8 cellular contexts compared by ENCODE assay signal in genomic region chr12:21989819-21990412, GRCh38. TPM values are rescaled to one million over a fixed set of nuclear protein-coding genes. Genes with fewer than 3 reads are reported as not detected.
DNase-seq lines count a peak whose midpoint lies in the region; ATAC-seq and TF ChIP-seq lines count a peak whose summit lies in the region.

No MANE protein-coding gene starts in this region.

- no peak overlapping the region for H3K9ac ChIP-seq in SU-DHL-6 (ENCODE audit: low read length)

- no peaks in the 10 kb centered on the region for H4K20me1 ChIP-seq in SU-DHL-6 (ENCODE audit: low read depth, low read length)

- no peak overlapping the region for H3K4me3 ChIP-seq in heart right ventricle
- H3K4me3 ChIP-seq in right atrium auricular region, result no peak overlapping the region
- no peak overlapping the region for H3K4me3 ChIP-seq in SU-DHL-6 (ENCODE audit: insufficient read depth, low read length, poor library complexity, severe bottlenecking)

- no peaks in the 10 kb centered on the region for H3K79me2 ChIP-seq in SU-DHL-6 (ENCODE audit: insufficient read depth, low read length)

- ATAC-seq in heart right ventricle (no peak), GM18909 (IDR thresholded peaks at IDR 0.05; ENCODE audit: poor library complexity, unreplicated experiment) (no peak), HG03159 (IDR thresholded peaks at IDR 0.05; ENCODE audit: unreplicated experiment) (no peak)
- ATAC-seq in activated CD8-positive, alpha-beta memory T cell treated with anti-CD3 and anti-CD28 coated beads, Interleukin-2, amount 10 ng/mL, durations not matched to agents 7 days and 5 days, result no peak

- H2AFZ ChIP-seq in SU-DHL-6 (ENCODE audit: low read depth, low read length, severe bottlenecking), result no peak overlapping the region

- no peaks in the 10 kb centered on the region for H3K36me3 ChIP-seq in heart right ventricle
- no peaks in the 10 kb centered on the region for H3K36me3 ChIP-seq in right atrium auricular region
- no peaks in the 10 kb centered on the region for H3K36me3 ChIP-seq in SU-DHL-6 (ENCODE audit: low read length)

- intact Hi-C loops in heart right ventricle (cut with DNase I), result loop anchor here in 5 of 10 donors (2.0 to 10.0 kb wide), 3 partner anchors 225 to 293 kb away; no protein-coding TSS in a partner anchor

- H3K27ac ChIP-seq in heart right ventricle (peak overlapping the region in 1 of 10 donors; percentile 13), right atrium auricular region (no peak overlapping the region), SU-DHL-6 (ENCODE audit: low read depth, low read length) (no peak overlapping the region)

- TF ChIP-seq CTCF in heart right ventricle (IDR thresholded peaks at IDR 0.05) (peak; percentile 46 to 72 (median 56)), right atrium auricular region (IDR thresholded peaks at IDR 0.05) (peak in 1 of 2 donors; percentile 66), SU-DHL-6 (IDR thresholded peaks at IDR 0.05; ENCODE audit: insufficient read depth, low read length, poor library complexity, severe bottlenecking) (peak; percentile 62)

- H3K36me3 Mint-ChIP-seq in activated CD8-positive, alpha-beta memory T cell treated with anti-CD3 and anti-CD28 coated beads, Interleukin-2, amount 10 ng/mL, durations not matched to agents 7 days and 5 days, result peaks cover 2% of the 10 kb centered on the region

- no peak overlapping the region for H3K27ac Mint-ChIP-seq in activated CD8-positive, alpha-beta memory T cell treated with anti-CD3 and anti-CD28 coated beads, Interleukin-2, amount 10 ng/mL, durations not matched to agents 7 days and 5 days

- H3K27me3 ChIP-seq in heart right ventricle (no peaks in the 10 kb centered on the region), right atrium auricular region (no peaks in the 10 kb centered on the region), SU-DHL-6 (ENCODE audit: low read length) (no peaks in the 10 kb centered on the region)

- H3F3A ChIP-seq in SU-DHL-6 (ENCODE audit: insufficient read depth), result no peaks in the 10 kb centered on the region

- H3K9me3 Mint-ChIP-seq in activated CD8-positive, alpha-beta memory T cell treated with anti-CD3 and anti-CD28 coated beads, Interleukin-2, amount 10 ng/mL, durations not matched to agents 7 days and 5 days (ENCODE audit: low read depth), result no peaks in the 10 kb centered on the region

- DNase-seq in heart right ventricle, result no peak
- no peak for DNase-seq in right atrium auricular region (ENCODE audit: low spot score)
- peak; percentile 27 for DNase-seq in inferior parietal cortex (ENCODE audit: extremely low spot score)
- no peak for DNase-seq in activated CD8-positive, alpha-beta memory T cell treated with anti-CD3 and anti-CD28 coated beads, Interleukin-2, amount 10 ng/mL, durations not matched to agents 7 days and 5 days
- no peak for DNase-seq in DMS79 (lab: John Stamatoyannopoulos, UW)

- peaks cover 9% of the 10 kb centered on the region for H3K4me1 Mint-ChIP-seq in activated CD8-positive, alpha-beta memory T cell treated with anti-CD3 and anti-CD28 coated beads, Interleukin-2, amount 10 ng/mL, durations not matched to agents 7 days and 5 days

- H3K9me2 ChIP-seq in SU-DHL-6 (replicated peaks; ENCODE audit: insufficient read depth, low read length), result no peaks in the 10 kb centered on the region

- no peak overlapping the region for H3K4me3 Mint-ChIP-seq in activated CD8-positive, alpha-beta memory T cell treated with anti-CD3 and anti-CD28 coated beads, Interleukin-2, amount 10 ng/mL, durations not matched to agents 7 days and 5 days

- no peak overlapping the region for H3K4me2 ChIP-seq in SU-DHL-6 (ENCODE audit: low read depth, low read length, poor library complexity, severe bottlenecking)

- 51% methylated on average over 5 of the region's 5 CpGs for WGBS in heart right ventricle, 2 donors

- H3K4me1 ChIP-seq in heart right ventricle, result peaks cover 0 to 6% (median 0%) of the 10 kb centered on the region in 9 donors
- no peaks in the 10 kb centered on the region for H3K4me1 ChIP-seq in right atrium auricular region

- peaks cover 16% of the 10 kb centered on the region for H3K27me3 Mint-ChIP-seq in activated CD8-positive, alpha-beta memory T cell treated with anti-CD3 and anti-CD28 coated beads, Interleukin-2, amount 10 ng/mL, durations not matched to agents 7 days and 5 days

- CTCF ChIA-PET in activated CD8-positive, alpha-beta memory T cell treated with anti-CD3 and anti-CD28 coated beads, Interleukin-2, amount 10 ng/mL, durations not matched to agents 7 days and 5 days (lab: Charles Lee), result interaction anchor here (0.5 to 2.1 kb wide), 7 partner anchors 21 to 293 kb away, joined by 3 to 10 read pairs (median 3); partner anchors contain the start of gene CMAS

- no peaks in the 10 kb centered on the region for H3K9me3 ChIP-seq in heart right ventricle
- H3K9me3 ChIP-seq in right atrium auricular region, result no peaks in the 10 kb centered on the region
- no peaks in the 10 kb centered on the region for H3K9me3 ChIP-seq in SU-DHL-6 (ENCODE audit: insufficient read depth, low read length)

RNA-seq across cellular contexts. Expression of gene ABCC9, which starts 48.7 kb away (rescaled TPM):
- 100 to 1,000 TPM in 6 of 10 donors, 10 to 100 TPM in 4; 64.3 to 128 (median 104) TPM for total RNA-seq in heart right ventricle
- 10 to 100 TPM in 1 of 2 donors, 1 to 10 TPM in 1; 8.7 to 21.1 TPM for polyA plus RNA-seq in heart right ventricle
- 10 to 100 TPM; 25.0 to 52.8 TPM for total RNA-seq in right atrium auricular region
- under 1 TPM in 1 of 2 experiments, not detected in 1; 0.07 TPM for total RNA-seq in activated CD8-positive, alpha-beta memory T cell treated with anti-CD3 and anti-CD28 coated beads, Interleukin-2, amount 10 ng/mL, durations not matched to agents 7 days and 5 days

RNA-seq across cellular contexts. Expression of gene CMAS, which starts 56.1 kb away (rescaled TPM):
- total RNA-seq in heart right ventricle (10 to 100 TPM; 28.0 to 39.6 (median 35.1) TPM), right atrium auricular region (10 to 100 TPM; 28.3 to 33.4 TPM)
- polyA plus RNA-seq in heart right ventricle, result 10 to 100 TPM; 18.1 to 41.2 TPM
- 10 to 100 TPM; 39.3 to 41.1 TPM for total RNA-seq in activated CD8-positive, alpha-beta memory T cell treated with anti-CD3 and anti-CD28 coated beads, Interleukin-2, amount 10 ng/mL, durations not matched to agents 7 days and 5 days

Comparison
In these comparisons a context has a peak if more than half of its experiments do, and no peak if none do; other contexts are left out.
1. RNA of gene ABCC9, which starts 48.7 kb away (total RNA-seq): 64.3 to 128 TPM in heart right ventricle and 25.0 to 52.8 TPM in right atrium auricular region; 0.07 TPM in activated CD8-positive, alpha-beta memory T cell treated with anti-CD3 and anti-CD28 coated beads, Interleukin-2, amount 10 ng/mL, durations not matched to agents 7 days and 5 days; every median in the first group is over 10 times any median in the second.